10 cellular contexts compared by ENCODE assay signal in genomic region chr1:1833916-1834325, GRCh38. TPM values are rescaled to one million over a fixed set of nuclear protein-coding genes. Genes with fewer than 3 reads are reported as not detected.
DNase-seq lines count a peak whose midpoint lies in the region; ATAC-seq and TF ChIP-seq lines count a peak whose summit lies in the region.
"Had no signal": no experiment of that assay in that cellular context is flagged by ENCODE, and none has a peak within 500 bp of the region (broad histone marks: within the 10 kb centered on the region; RNA-seq: fewer than 3 reads in every experiment).

No MANE protein-coding gene starts in this region.

- H3K27me3 ChIP-seq in right atrium auricular region (no peaks in the 10 kb centered on the region), Peyer's patch (no peaks in the 10 kb centered on the region), kidney epithelial cell (ENCODE audit: control insufficient read depth, insufficient read depth, low read length) (no peaks in the 10 kb centered on the region), thyroid gland (no peaks in the 10 kb centered on the region), vagina (no peaks in the 10 kb centered on the region)

- H3K27ac ChIP-seq in right atrium auricular region, result no peak overlapping the region
- H3K27ac ChIP-seq in Peyer's patch, result peak overlapping the region in 1 of 4 donors; percentile 63
- H3K27ac ChIP-seq in thyroid gland, result no peak overlapping the region
- H3K27ac ChIP-seq in vagina, result no peak overlapping the region

- no peak for TF ChIP-seq POLR2A in Peyer's patch (IDR thresholded peaks at IDR 0.05)
- TF ChIP-seq POLR2A in thyroid gland (IDR thresholded peaks at IDR 0.05), result no peak
- no peak for TF ChIP-seq POLR2A in vagina (IDR thresholded peaks at IDR 0.05)

- WGBS in thyroid gland, 2 donors, result 16 to 25% methylated on average over 6 of the region's 6 CpGs

- no peak for DNase-seq in Right ventricle myocardium superior
- no peak for DNase-seq in right atrium auricular region (ENCODE audit: low spot score)
- DNase-seq in Peyer's patch, result peak in 2 of 3 donors; percentile 81 to 82
- peak; percentile 64 for DNase-seq in kidney epithelial cell (ENCODE audit: low read depth)
- peak; percentile 59 to 72 for DNase-seq in thyroid gland
- no peak for DNase-seq in vagina (ENCODE audit: extremely low spot score in 2 of 2)
- no peak for DNase-seq in NCI-H128 (lab: John Stamatoyannopoulos, UW; ENCODE audit: unreplicated experiment)
- DNase-seq: activated T-cell treated with anti-CD3 and anti-CD28 coated beads for 4 hours, Calu3 had no signal

- H3K4me1 ChIP-seq in right atrium auricular region (peaks cover 0 to 34% of the 10 kb centered on the region in 2 donors), Peyer's patch (peaks cover 0 to 13% (median 9%) of the 10 kb centered on the region in 4 donors), thyroid gland (peaks cover 8 to 28% of the 10 kb centered on the region in 2 donors), vagina (peaks cover 38% of the 10 kb centered on the region)

- TF ChIP-seq CTCF in right atrium auricular region (IDR thresholded peaks at IDR 0.05) (no peak), Peyer's patch (IDR thresholded peaks at IDR 0.05) (no peak), kidney epithelial cell (IDR thresholded peaks at IDR 0.05; ENCODE audit: insufficient read depth, low read length, poor library complexity, severe bottlenecking) (no peak), thyroid gland (IDR thresholded peaks at IDR 0.05) (no peak), vagina (IDR thresholded peaks at IDR 0.05) (no peak)

- intact Hi-C loops in Right ventricle myocardium superior (cut with DNase I), result no loop called here
- intact Hi-C loops in thyroid gland (cut with DNase I), result loop anchor here (10.0 kb wide), 1 partner anchor 51 kb away; no protein-coding TSS in a partner anchor
- intact Hi-C loops in vagina (cut with DNase I), result no loop called here

- H3K9me3 ChIP-seq in right atrium auricular region (no peaks in the 10 kb centered on the region), Peyer's patch (no peaks in the 10 kb centered on the region), thyroid gland (no peaks in the 10 kb centered on the region), vagina (no peaks in the 10 kb centered on the region)

- H3K4me3 ChIP-seq in right atrium auricular region (no peak overlapping the region), Peyer's patch (no peak overlapping the region), kidney epithelial cell (ENCODE audit: low read depth, low read length) (no peak overlapping the region), thyroid gland (replicated peaks in 1 of 3) (no peak overlapping the region), vagina (no peak overlapping the region)

- H3K36me3 ChIP-seq in right atrium auricular region (peaks cover 24% of the 10 kb centered on the region), Peyer's patch (peaks cover 0 to 43% (median 0%) of the 10 kb centered on the region in 3 donors), kidney epithelial cell (ENCODE audit: control insufficient read depth, insufficient read depth, low read length) (no peaks in the 10 kb centered on the region), thyroid gland (no peaks in the 10 kb centered on the region), vagina (peaks cover 0 to 6% of the 10 kb centered on the region in 2 donors)

- ATAC-seq in Right ventricle myocardium superior (ENCODE audit: poor library complexity) (peak; percentile 38), GM19455 (IDR thresholded peaks at IDR 0.05; ENCODE audit: unreplicated experiment) (no peak)

RNA-seq across cellular contexts. Expression of gene NADK, which starts 55.7 kb away (rescaled TPM):
- 23.0 TPM for total RNA-seq in Right ventricle myocardium superior
- total RNA-seq in right atrium auricular region, result 10 to 100 TPM; 26.5 to 51.5 TPM
- 100 to 1,000 TPM; 115 to 210 (median 162) TPM for total RNA-seq in Peyer's patch
- 63.9 and 68.1 TPM in 2 replicates for total RNA-seq in kidney epithelial cell
- total RNA-seq in thyroid gland, result 10 to 100 TPM; 64.8 to 91.4 (median 84.2) TPM
- 90.1 TPM for total RNA-seq in vagina

RNA-seq across cellular contexts. Expression of gene GNB1, which starts 57.0 kb away (rescaled TPM):
- total RNA-seq in Right ventricle myocardium superior, result 154 TPM
- 10 to 100 TPM; 69.9 to 91.6 TPM for total RNA-seq in right atrium auricular region
- 100 to 1,000 TPM; 112 to 266 (median 236) TPM for total RNA-seq in Peyer's patch
- 257 and 261 TPM in 2 replicates for total RNA-seq in kidney epithelial cell
- 100 to 1,000 TPM; 154 to 200 (median 174) TPM for total RNA-seq in thyroid gland
- total RNA-seq in vagina, result 159 TPM

Comparison
In these comparisons a context has a peak if more than half of its experiments do, and no peak if none do; other contexts are left out.
1. DNase-seq: peak in Peyer's patch (2 of 3), kidney epithelial cell (single experiment) and thyroid gland (2 of 2); none in Right ventricle myocardium superior (single experiment), right atrium auricular region (single experiment), vagina (0 of 2) and NCI-H128 (single experiment).